In genomic region chr6:70310063-70310694, GRCh38 we compare ENCODE assay signal across 8 cellular contexts. TPM values are rescaled to one million over a fixed set of nuclear protein-coding genes. Genes with fewer than 3 reads are reported as not detected.
DNase-seq lines count a peak whose midpoint lies in the region; ATAC-seq and TF ChIP-seq lines count a peak whose summit lies in the region.

No MANE protein-coding gene starts in this region.

- H3K4me1 Mint-ChIP-seq in CD8-positive, alpha-beta T cell (ENCODE audit: low read depth) = no peaks in the 10 kb centered on the region

- H3K27ac ChIP-seq in CD8-positive, alpha-beta T cell (ENCODE audit: low read depth, low read length) = no peak overlapping the region
- H3K27ac ChIP-seq in Peyer's patch = no peak overlapping the region
- no peak overlapping the region for H3K27ac ChIP-seq in parathyroid adenoma

- no peak for ATAC-seq in CD8-positive, alpha-beta T cell
- ATAC-seq in GM19351 (IDR thresholded peaks at IDR 0.05; ENCODE audit: unreplicated experiment) (no peak), GM18505 (IDR thresholded peaks at IDR 0.05; ENCODE audit: unreplicated experiment) (no peak)

- H3K4me2 ChIP-seq in parathyroid adenoma (ENCODE audit: low read length) = no peak overlapping the region

- no peak overlapping the region for H3K4me3 ChIP-seq in CD8-positive, alpha-beta T cell (ENCODE audit: low read depth, low read length)
- H3K4me3 ChIP-seq in Peyer's patch = no peak overlapping the region
- H3K4me3 ChIP-seq in parathyroid adenoma (ENCODE audit: low read depth, low read length) = no peak overlapping the region

- POLR2A ChIA-PET in CD8-positive, alpha-beta T cell (lab: Charles Lee) = interaction anchor here (0.5 to 0.9 kb wide), 2 partner anchors 59 to 64 kb away, joined by 3 to 4 read pairs; no protein-coding TSS in a partner anchor

- no peaks in the 10 kb centered on the region for H3K36me3 ChIP-seq in CD8-positive, alpha-beta T cell (ENCODE audit: insufficient read depth, low read length)
- H3K36me3 ChIP-seq in Peyer's patch (no peaks in the 10 kb centered on the region), parathyroid adenoma (ENCODE audit: control insufficient read depth, insufficient read depth, low read length) (no peaks in the 10 kb centered on the region)

- no peak overlapping the region for H3K9ac ChIP-seq in parathyroid adenoma

- no peaks in the 10 kb centered on the region for H3K9me3 Mint-ChIP-seq in CD8-positive, alpha-beta T cell

- H3K36me3 Mint-ChIP-seq in CD8-positive, alpha-beta T cell = no peaks in the 10 kb centered on the region

- peak; percentile 49 for TF ChIP-seq CTCF in CD8-positive, alpha-beta T cell (IDR thresholded peaks at IDR 0.05)
- peak in 4 of 6 experiments; percentile 54 to 75 (median 72) for TF ChIP-seq CTCF in Peyer's patch (IDR thresholded peaks at IDR 0.05)
- peak; percentile 60 for TF ChIP-seq CTCF in parathyroid adenoma (IDR thresholded peaks at IDR 0.05)

- no peak overlapping the region for H2AFZ ChIP-seq in parathyroid adenoma

- H3K27me3 ChIP-seq in CD8-positive, alpha-beta T cell (ENCODE audit: insufficient read depth, low read length) = no peaks in the 10 kb centered on the region
- H3K27me3 ChIP-seq in Peyer's patch (no peaks in the 10 kb centered on the region), parathyroid adenoma (ENCODE audit: control insufficient read depth, insufficient read depth, low read length) (no peaks in the 10 kb centered on the region)

- no peaks in the 10 kb centered on the region for H3K79me2 ChIP-seq in parathyroid adenoma

- no peaks in the 10 kb centered on the region for H3K4me1 ChIP-seq in CD8-positive, alpha-beta T cell (ENCODE audit: insufficient read depth, low read length)
- H3K4me1 ChIP-seq in Peyer's patch = no peaks in the 10 kb centered on the region
- no peaks in the 10 kb centered on the region for H3K4me1 ChIP-seq in parathyroid adenoma

- CTCF ChIA-PET in CD8-positive, alpha-beta T cell (lab: Charles Lee) = interaction anchor here (0.6 to 1.3 kb wide), 7 partner anchors 11 to 739 kb away, joined by 3 to 5 read pairs (median 3); no protein-coding TSS in a partner anchor

- H3K9me3 ChIP-seq in CD8-positive, alpha-beta T cell (ENCODE audit: low read length) = no peaks in the 10 kb centered on the region
- no peaks in the 10 kb centered on the region for H3K9me3 ChIP-seq in Peyer's patch
- H3K9me3 ChIP-seq in parathyroid adenoma (ENCODE audit: control insufficient read depth, low read length) = no peaks in the 10 kb centered on the region

- no peak overlapping the region for H3K4me3 Mint-ChIP-seq in CD8-positive, alpha-beta T cell

- peaks cover 8% of the 10 kb centered on the region for H3K27me3 Mint-ChIP-seq in CD8-positive, alpha-beta T cell (ENCODE audit: low read depth)

- TF ChIP-seq POLR2A in Peyer's patch (IDR thresholded peaks at IDR 0.05) (no peak), erythroblast (IDR thresholded peaks at IDR 0.05; ENCODE audit: low read length) (no peak), GM18505 (IDR thresholded peaks at IDR 0.05; ENCODE audit: borderline replicate concordance, extremely low read depth, insufficient read depth, insufficient read length) (no peak)

- intact Hi-C loops in CD8-positive, alpha-beta T cell (cut with DNase I, micrococcal nuclease) = loop anchor here (1.0 to 5.0 kb wide), 4 partner anchors 375 to 647 kb away; partner anchors contain the start of gene B3GAT2 (in 2 of the 2)
- intact Hi-C loops in posterior vena cava (cut with DNase I) = no loop called here

- no peak overlapping the region for H3K27ac Mint-ChIP-seq in CD8-positive, alpha-beta T cell

- no peak for DNase-seq in CD8-positive, alpha-beta T cell
- DNase-seq in HCEC 1CT (peak; percentile 41), Peyer's patch (no peak), erythroblast (lab: John Stamatoyannopoulos, UW) (peak; percentile 59 to 79), posterior vena cava (ENCODE audit: low spot score) (no peak)

RNA-seq across cellular contexts. Expression of gene COL9A1, which starts 7.3 kb away (rescaled TPM):
- total RNA-seq in CD8-positive, alpha-beta T cell = not detected
- total RNA-seq in Peyer's patch (not detected), posterior vena cava (not detected)

Comparison
In these comparisons a context has a peak if more than half of its experiments do, and no peak if none do; other contexts are left out.
1. DNase-seq: peak in HCEC 1CT (single experiment) and erythroblast (2 of 2); none in CD8-positive, alpha-beta T cell (0 of 7), Peyer's patch (0 of 3) and posterior vena cava (single experiment).
2. intact Hi-C loops: an anchor here in CD8-positive, alpha-beta T cell (1.0 to 5.0 kb wide); none called in posterior vena cava.
3. Peak in every context shown above with its lines, with median percentiles within 50 percentile points of each other: CTCF ChIP-seq.